ENCODE assay signal across 1 cellular context in the genomic region with DNA sequence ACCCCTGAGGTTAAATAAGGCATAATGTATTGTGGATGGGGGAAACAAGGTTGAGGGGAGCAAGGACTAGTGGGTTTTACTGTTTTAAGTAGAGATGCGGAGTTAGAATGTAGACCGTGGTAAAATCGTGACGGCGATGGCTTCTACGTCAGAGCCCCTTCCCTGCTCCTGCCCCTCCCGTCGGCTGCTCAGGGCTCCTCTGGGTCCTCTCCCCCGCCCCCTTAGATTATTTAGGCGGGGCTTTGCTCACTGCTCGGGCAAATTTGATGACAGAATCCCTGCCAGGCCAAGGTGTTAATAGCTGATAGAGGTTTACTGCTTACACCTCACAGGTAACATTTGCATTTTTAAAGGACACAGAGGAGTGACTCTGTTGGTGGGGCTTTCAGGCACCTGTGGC.
A peak's percentile ranks its signal among the peaks of the same experiment; 100 is the strongest.
TF ChIP-seq lines count a peak whose summit lies in the region.

No MANE protein-coding gene starts in this region.

TF ChIP-seq in H1, 55 proteins besides CTCF, POLR2A, EP300 and RAD21:
- TF ChIP-seq KDM4A (IDR thresholded peaks at IDR 0.05; ENCODE audit: low read depth, low read length, severe bottlenecking) (no peak), ASH2L (IDR thresholded peaks at IDR 0.05; ENCODE audit: low read length) (no peak), GABPA (IDR thresholded peaks at IDR 0.05; ENCODE audit: borderline replicate concordance, insufficient read depth, low read length) (no peak), CBX5 (IDR thresholded peaks at IDR 0.05; ENCODE audit: low read depth, low read length) (no peak), CREB1 (IDR thresholded peaks at IDR 0.05) (peak; percentile 56)
TF ChIP-seq in H1: peak in this region for 1.
